12 cellular contexts compared by ENCODE assay signal in the genomic region with DNA sequence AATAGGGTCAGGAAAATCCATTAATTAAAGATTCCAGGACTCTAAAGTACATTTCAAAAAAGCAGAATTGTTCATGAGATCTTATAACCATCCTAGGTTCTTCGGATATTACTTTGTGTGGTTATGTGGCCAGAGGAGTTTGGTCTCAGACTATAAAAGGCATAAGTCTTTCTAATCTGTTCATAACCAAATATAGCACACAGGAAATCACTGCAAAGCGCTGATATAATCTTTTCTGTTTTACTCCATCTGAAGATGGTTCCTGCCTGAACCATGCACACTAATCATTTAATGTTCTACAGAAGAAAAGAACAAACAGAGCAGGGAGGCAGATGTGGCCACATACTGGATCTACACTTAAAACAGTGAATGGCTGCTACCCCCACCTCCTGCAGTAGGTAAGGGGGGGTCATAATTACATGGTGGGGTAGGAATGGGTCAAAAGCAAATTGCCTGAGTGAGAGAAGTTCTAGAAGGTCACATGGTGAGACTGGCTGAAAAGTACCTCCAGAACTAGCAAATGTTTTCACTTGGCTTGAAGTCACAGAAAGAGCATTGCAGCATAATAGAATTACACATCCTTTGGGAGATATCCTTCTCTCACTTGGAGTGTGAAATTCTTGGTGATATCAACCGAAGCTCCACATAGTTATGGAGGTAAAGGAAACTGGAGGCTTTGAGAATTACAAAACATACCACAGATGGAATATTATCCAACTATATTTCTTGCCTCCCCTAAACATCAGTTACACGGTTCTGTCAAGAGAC.
DNase-seq lines count a peak whose midpoint lies in the region; ATAC-seq, FAIRE-seq and TF ChIP-seq lines count a peak whose summit lies in the region.
"Had no signal": no experiment of that assay in that cellular context is flagged by ENCODE, and none has a peak within 500 bp of the region (broad histone marks: within the 10 kb centered on the region; RNA-seq: fewer than 3 reads in every experiment).

No MANE protein-coding gene starts in this region.

- no peak for TF ChIP-seq RAD21 in GM12878 (IDR thresholded peaks at IDR 0.05; ENCODE audit: insufficient read depth, low read depth, low read length)

- in situ Hi-C loops in GM12878 (cut with MboI): loop anchor here (5.0 kb wide), 1 partner anchor 184 kb away; a partner anchor contains a TSS

- CTCF ChIA-PET in GM12878 (lab: Yijun Ruan, JAX): interaction anchor here (1.5 to 2.5 kb wide), 3 partner anchors 174 to 181 kb away, joined by 3 to 21 read pairs (median 7); no protein-coding TSS in a partner anchor

- SMC1A ChIA-PET in GM12878 (lab: Charles Lee; ENCODE audit: uncharacterized antibody, unreplicated experiment): interaction anchor here (1.4 kb wide), 1 partner anchor 181 kb away, joined by 4 read pairs; no protein-coding TSS in a partner anchor

- H3K27me3 ChIP-seq in GM12878 (replicated peaks in 1 of 2; ENCODE audit: control insufficient read depth in 2 of 2, insufficient read depth in 2 of 2, low read length in 1 of 2) (no peaks in the 10 kb centered on the region), body of pancreas (no peaks in the 10 kb centered on the region), BE2C (no peaks in the 10 kb centered on the region)
- H3K27me3 ChIP-seq: spleen had no signal

- no peak for DNase-seq in GM12891 (ENCODE audit: insufficient read length, low spot score)
- peak; percentile 26 for DNase-seq in GM20000 (ENCODE audit: low spot score)
- DNase-seq in GM12878 (ENCODE audit: low read depth, low spot score): peak; percentile 57
- DNase-seq in NOMO-1 treated with DMSO at 0.1 percent for 48 hours (lab: John Stamatoyannopoulos, UW; ENCODE audit: unreplicated experiment): no peak
- DNase-seq in body of pancreas: no peak
- DNase-seq in BE2C: no peak
- no peak for DNase-seq in NCI-H510A treated with DMSO at 0.1 percent for 48 hours (lab: John Stamatoyannopoulos, UW)
- DNase-seq: NCI-H1417 treated with DMSO at 0.1 percent for 48 hours, spleen, T-helper 1 cell had no signal

- no peak for TF ChIP-seq POLR2A in GM12891 (IDR thresholded peaks at IDR 0.05; ENCODE audit: low read depth, low read length)
- no peak for TF ChIP-seq POLR2A in GM12878 (IDR thresholded peaks at IDR 0.05; ENCODE audit: low read depth, low read length)
- no peak for TF ChIP-seq POLR2A in body of pancreas (IDR thresholded peaks at IDR 0.05)

- FAIRE-seq in GM12891 (lab: Jason Lieb, UNC) (peak; percentile 67), GM12878 (lab: Jason Lieb, UNC) (no peak)

- ATAC-seq in HG03103 (IDR thresholded peaks at IDR 0.05; ENCODE audit: low read depth, unreplicated experiment) (peak; percentile 47), GM12878 (peak; percentile 65), body of pancreas (no peak)
- ATAC-seq: GM23338 had no signal

- POLR2A ChIA-PET in GM12878 (lab: Charles Lee): no interaction called here

- RAD21 ChIA-PET in GM12878 (lab: Charles Lee; ENCODE audit: unreplicated experiment): interaction anchor here (1.4 kb wide), 2 partner anchors 135 to 181 kb away, joined by 3 to 4 read pairs; no protein-coding TSS in a partner anchor

- no peak for TF ChIP-seq EP300 in GM12878 (IDR thresholded peaks at IDR 0.05; ENCODE audit: borderline replicate concordance in 1 of 2, control insufficient read depth in 1 of 2, low read depth in 2 of 2, low read length in 2 of 2)

- H3K9me3 ChIP-seq in GM12878 (replicated peaks; ENCODE audit: control insufficient read depth, insufficient read depth, low read length) (peaks cover 2% of the 10 kb centered on the region; the same call in 2 of the 3 replicates), body of pancreas (no peaks in the 10 kb centered on the region), BE2C (no peaks in the 10 kb centered on the region)

- H3K4me2 ChIP-seq in GM12878 (ENCODE audit: control insufficient read depth, insufficient read depth): peak overlapping the region; percentile 86
- H3K4me2 ChIP-seq: GM23338 had no signal

- H3K9ac ChIP-seq in GM12878 (ENCODE audit: control insufficient read depth, insufficient read depth, low read length): peak overlapping the region; percentile 47; the same call in 1 of the 2 replicates

- H3K36me3 ChIP-seq in GM12878 (ENCODE audit: control insufficient read depth in 2 of 2, insufficient read depth in 2 of 2, low read length in 1 of 2): no peaks in the 10 kb centered on the region
- no peaks in the 10 kb centered on the region for H3K36me3 ChIP-seq in body of pancreas (replicated peaks in 1 of 2; ENCODE audit: insufficient read depth in 1 of 2, low read depth in 2 of 2)
- no peaks in the 10 kb centered on the region for H3K36me3 ChIP-seq in BE2C
- H3K36me3 ChIP-seq: spleen had no signal

- intact Hi-C loops in GM12878 (cut with micrococcal nuclease; ENCODE audit: unreplicated experiment): no loop called here
- intact Hi-C loops in body of pancreas (cut with DNase I): no loop called here

- no TSS peak for BruUV-seq in GM12878 (replicated peaks; lab: Mats Ljungman, UMichigan)

- H3K79me2 ChIP-seq in GM12878 (ENCODE audit: control insufficient read depth, insufficient read depth, low read length): no peaks in the 10 kb centered on the region

- WGBS in GM12878 (ENCODE audit: insufficient coverage, insufficient replicate concordance, low lambda C conversion rate, missing lambda C conversion rate): 8% methylated on average over 4 of the region's 4 CpGs
- WGBS in body of pancreas, 2 donors: 56% methylated on average over 4 of the region's 4 CpGs

- H2AFZ ChIP-seq in GM12878 (ENCODE audit: control insufficient read depth, low read depth, low read length): peak overlapping the region; percentile 44; the same call in 1 of the 2 replicates
- H2AFZ ChIP-seq: GM23338 had no signal

- H3K4me1 ChIP-seq in GM12878 (ENCODE audit: control insufficient read depth, insufficient read depth, low read length) (peaks cover 25% of the 10 kb centered on the region), body of pancreas (no peaks in the 10 kb centered on the region), BE2C (no peaks in the 10 kb centered on the region)
- H3K4me1 ChIP-seq: spleen had no signal

- H4K20me1 ChIP-seq in GM12878 (ENCODE audit: control insufficient read depth, insufficient read depth): no peaks in the 10 kb centered on the region

- peak overlapping the region; percentile 80 for H3K27ac ChIP-seq in GM12878 (ENCODE audit: control insufficient read depth, insufficient read depth)
- H3K27ac ChIP-seq in body of pancreas: no peak overlapping the region

- H3K4me3 ChIP-seq in GM12878: peak overlapping the region; percentile 29; the same call in 1 of the 2 replicates
- no peak overlapping the region for H3K4me3 ChIP-seq in body of pancreas
- no peak overlapping the region for H3K4me3 ChIP-seq in BE2C (ENCODE audit: low read depth, low read length)
- H3K4me3 ChIP-seq: GM23338, spleen had no signal

- TF ChIP-seq CTCF in GM20000 (IDR thresholded peaks at IDR 0.05; ENCODE audit: extremely low read depth, missing control alignments) (no peak), GM12878 (IDR thresholded peaks at IDR 0.05 in 2 of 3, conservative IDR thresholded peaks at IDR 0.05 in 1 of 3; ENCODE audit: control insufficient read depth in 2 of 3, extremely low read depth in 1 of 3, insufficient read depth in 1 of 3, low read depth in 3 of 3, low read length in 3 of 3) (no peak), body of pancreas (IDR thresholded peaks at IDR 0.05) (no peak), BE2C (IDR thresholded peaks at IDR 0.05; ENCODE audit: low read depth, low read length) (no peak)

TF ChIP-seq in GM12891, 5 proteins besides CTCF, POLR2A, EP300 and RAD21:
- TF ChIP-seq TAF1 (IDR thresholded peaks at IDR 0.05; ENCODE audit: low read depth, low read length): no peak
- TF ChIP-seq POU2F2 (IDR thresholded peaks at IDR 0.05; ENCODE audit: low read depth, low read length): no peak

TF ChIP-seq in GM12878, 131 proteins besides CTCF, POLR2A, EP300 and RAD21 (continues in another document):
- TF ChIP-seq ZNF207 (IDR thresholded peaks at IDR 0.05; ENCODE audit: borderline replicate concordance) (no peak), RAD51 (IDR thresholded peaks at IDR 0.05) (no peak), RELA (IDR thresholded peaks at IDR 0.05; ENCODE audit: borderline replicate concordance, partially characterized antibody) (no peak), PML (IDR thresholded peaks at IDR 0.05; ENCODE audit: low read length) (peak; percentile 58; the same call in 1 of the 2 replicates), FOXM1 (IDR thresholded peaks at IDR 0.05; ENCODE audit: low read depth, low read length) (peak; percentile 91; the same call in 1 of the 2 replicates), NBN (IDR thresholded peaks at IDR 0.05) (no peak), TBL1XR1 (IDR thresholded peaks at IDR 0.05; ENCODE audit: low read depth, low read length) (no peak), RBBP5 (conservative IDR thresholded peaks at IDR 0.05) (no peak), CHD4 (IDR thresholded peaks at IDR 0.05) (no peak), HDAC2 (IDR thresholded peaks at IDR 0.05) (no peak), ETV6 (conservative IDR thresholded peaks at IDR 0.05 in 1 of 2, IDR thresholded peaks at IDR 0.05 in 1 of 2; ENCODE audit: borderline replicate concordance in 1 of 2, low read depth in 1 of 2) (peak in 1 of 2 experiments; percentile 45; a peak in 1 of 4 replicates)

Comparison
In these comparisons a context has a peak if more than half of its experiments do, and no peak if none do; other contexts are left out.
1. DNase-seq: peak in GM20000 (single experiment) and GM12878 (single experiment); none in GM12891 (single experiment), NOMO-1 treated with DMSO at 0.1 percent for 48 hours (single experiment), body of pancreas (0 of 4), BE2C (single experiment) and NCI-H510A treated with DMSO at 0.1 percent for 48 hours (single experiment).